In the genomic region with DNA sequence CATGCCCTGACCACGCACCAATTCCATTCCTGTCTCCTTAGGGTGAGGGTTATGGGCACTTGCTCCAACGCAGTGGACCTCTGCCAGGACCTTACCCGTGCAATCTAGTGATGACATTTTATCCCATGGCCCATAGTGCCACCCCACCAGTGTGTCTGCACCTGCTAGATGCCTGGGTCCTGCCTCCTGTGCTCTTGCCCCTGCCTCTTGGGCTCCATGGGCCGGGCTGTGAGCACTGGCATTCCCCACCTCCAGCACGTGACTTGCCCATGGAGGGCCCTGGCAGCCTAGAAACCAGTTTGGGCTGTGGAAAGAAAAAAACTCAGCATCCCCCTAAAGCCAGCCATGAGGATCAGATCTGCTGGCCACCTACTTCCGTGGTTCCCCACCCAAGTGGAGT, we compare ENCODE assay signal across 1 cellular context.
TF ChIP-seq lines count a peak whose summit lies in the region.

No MANE protein-coding gene starts in this region.

TF ChIP-seq in HepG2, 621 proteins besides CTCF, POLR2A, EP300 and RAD21 (continued from another document):
- TF ChIP-seq ZZZ3 (CRISPR knock-in tag; IDR thresholded peaks at IDR 0.05; ENCODE audit: borderline replicate concordance) (no peak), NRL (CRISPR knock-in tag; IDR thresholded peaks at IDR 0.05; ENCODE audit: borderline replicate concordance) (peak; percentile 73; the same call in 1 of the 2 replicates), PCBP2 (optimal IDR thresholded peaks at IDR 0.05; ENCODE audit: low read depth, low read length, poor library complexity, severe bottlenecking) (no peak), ZNF572 (CRISPR knock-in tag; IDR thresholded peaks at IDR 0.05) (0 out of 2 replicates have a peak, but pooled peaks have one; percentile 42), ZNF891 (CRISPR knock-in tag; IDR thresholded peaks at IDR 0.05) (peak; percentile 62; the same call in 1 of the 2 replicates), AKAP8 (CRISPR knock-in tag; IDR thresholded peaks at IDR 0.05) (no peak), ZNF598 (CRISPR knock-in tag; IDR thresholded peaks at IDR 0.05; ENCODE audit: borderline replicate concordance) (peak; percentile 34; the same call in 1 of the 2 replicates), FOXA3 (CRISPR knock-in tag; IDR thresholded peaks at IDR 0.05) (no peak), TGIF2 (CRISPR knock-in tag; IDR thresholded peaks at IDR 0.05) (no peak)
- TF ChIP-seq, protein P1, sequence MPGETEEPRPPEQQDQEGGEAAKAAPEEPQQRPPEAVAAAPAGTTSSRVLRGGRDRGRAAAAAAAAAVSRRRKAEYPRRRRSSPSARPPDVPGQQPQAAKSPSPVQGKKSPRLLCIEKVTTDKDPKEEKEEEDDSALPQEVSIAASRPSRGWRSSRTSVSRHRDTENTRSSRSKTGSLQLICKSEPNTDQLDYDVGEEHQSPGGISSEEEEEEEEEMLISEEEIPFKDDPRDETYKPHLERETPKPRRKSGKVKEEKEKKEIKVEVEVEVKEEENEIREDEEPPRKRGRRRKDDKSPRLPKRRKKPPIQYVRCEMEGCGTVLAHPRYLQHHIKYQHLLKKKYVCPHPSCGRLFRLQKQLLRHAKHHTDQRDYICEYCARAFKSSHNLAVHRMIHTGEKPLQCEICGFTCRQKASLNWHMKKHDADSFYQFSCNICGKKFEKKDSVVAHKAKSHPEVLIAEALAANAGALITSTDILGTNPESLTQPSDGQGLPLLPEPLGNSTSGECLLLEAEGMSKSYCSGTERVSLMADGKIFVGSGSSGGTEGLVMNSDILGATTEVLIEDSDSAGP (CRISPR knock-in tag; IDR thresholded peaks at IDR 0.05; ENCODE audit: borderline replicate concordance), result peak; percentile 37
- TF ChIP-seq, protein P2, sequence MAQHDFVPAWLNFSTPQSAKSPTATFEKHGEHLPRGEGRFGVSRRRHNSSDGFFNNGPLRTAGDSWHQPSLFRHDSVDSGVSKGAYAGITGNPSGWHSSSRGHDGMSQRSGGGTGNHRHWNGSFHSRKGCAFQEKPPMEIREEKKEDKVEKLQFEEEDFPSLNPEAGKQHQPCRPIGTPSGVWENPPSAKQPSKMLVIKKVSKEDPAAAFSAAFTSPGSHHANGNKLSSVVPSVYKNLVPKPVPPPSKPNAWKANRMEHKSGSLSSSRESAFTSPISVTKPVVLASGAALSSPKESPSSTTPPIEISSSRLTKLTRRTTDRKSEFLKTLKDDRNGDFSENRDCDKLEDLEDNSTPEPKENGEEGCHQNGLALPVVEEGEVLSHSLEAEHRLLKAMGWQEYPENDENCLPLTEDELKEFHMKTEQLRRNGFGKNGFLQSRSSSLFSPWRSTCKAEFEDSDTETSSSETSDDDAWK (CRISPR knock-in tag; IDR thresholded peaks at IDR 0.05), result no peak
- TF ChIP-seq, protein P3, sequence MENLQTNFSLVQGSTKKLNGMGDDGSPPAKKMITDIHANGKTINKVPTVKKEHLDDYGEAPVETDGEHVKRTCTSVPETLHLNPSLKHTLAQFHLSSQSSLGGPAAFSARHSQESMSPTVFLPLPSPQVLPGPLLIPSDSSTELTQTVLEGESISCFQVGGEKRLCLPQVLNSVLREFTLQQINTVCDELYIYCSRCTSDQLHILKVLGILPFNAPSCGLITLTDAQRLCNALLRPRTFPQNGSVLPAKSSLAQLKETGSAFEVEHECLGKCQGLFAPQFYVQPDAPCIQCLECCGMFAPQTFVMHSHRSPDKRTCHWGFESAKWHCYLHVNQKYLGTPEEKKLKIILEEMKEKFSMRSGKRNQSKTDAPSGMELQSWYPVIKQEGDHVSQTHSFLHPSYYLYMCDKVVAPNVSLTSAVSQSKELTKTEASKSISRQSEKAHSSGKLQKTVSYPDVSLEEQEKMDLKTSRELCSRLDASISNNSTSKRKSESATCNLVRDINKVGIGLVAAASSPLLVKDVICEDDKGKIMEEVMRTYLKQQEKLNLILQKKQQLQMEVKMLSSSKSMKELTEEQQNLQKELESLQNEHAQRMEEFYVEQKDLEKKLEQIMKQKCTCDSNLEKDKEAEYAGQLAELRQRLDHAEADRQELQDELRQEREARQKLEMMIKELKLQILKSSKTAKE (CRISPR knock-in tag; IDR thresholded peaks at IDR 0.05; ENCODE audit: borderline replicate concordance), result no peak
- TF ChIP-seq, protein P4, sequence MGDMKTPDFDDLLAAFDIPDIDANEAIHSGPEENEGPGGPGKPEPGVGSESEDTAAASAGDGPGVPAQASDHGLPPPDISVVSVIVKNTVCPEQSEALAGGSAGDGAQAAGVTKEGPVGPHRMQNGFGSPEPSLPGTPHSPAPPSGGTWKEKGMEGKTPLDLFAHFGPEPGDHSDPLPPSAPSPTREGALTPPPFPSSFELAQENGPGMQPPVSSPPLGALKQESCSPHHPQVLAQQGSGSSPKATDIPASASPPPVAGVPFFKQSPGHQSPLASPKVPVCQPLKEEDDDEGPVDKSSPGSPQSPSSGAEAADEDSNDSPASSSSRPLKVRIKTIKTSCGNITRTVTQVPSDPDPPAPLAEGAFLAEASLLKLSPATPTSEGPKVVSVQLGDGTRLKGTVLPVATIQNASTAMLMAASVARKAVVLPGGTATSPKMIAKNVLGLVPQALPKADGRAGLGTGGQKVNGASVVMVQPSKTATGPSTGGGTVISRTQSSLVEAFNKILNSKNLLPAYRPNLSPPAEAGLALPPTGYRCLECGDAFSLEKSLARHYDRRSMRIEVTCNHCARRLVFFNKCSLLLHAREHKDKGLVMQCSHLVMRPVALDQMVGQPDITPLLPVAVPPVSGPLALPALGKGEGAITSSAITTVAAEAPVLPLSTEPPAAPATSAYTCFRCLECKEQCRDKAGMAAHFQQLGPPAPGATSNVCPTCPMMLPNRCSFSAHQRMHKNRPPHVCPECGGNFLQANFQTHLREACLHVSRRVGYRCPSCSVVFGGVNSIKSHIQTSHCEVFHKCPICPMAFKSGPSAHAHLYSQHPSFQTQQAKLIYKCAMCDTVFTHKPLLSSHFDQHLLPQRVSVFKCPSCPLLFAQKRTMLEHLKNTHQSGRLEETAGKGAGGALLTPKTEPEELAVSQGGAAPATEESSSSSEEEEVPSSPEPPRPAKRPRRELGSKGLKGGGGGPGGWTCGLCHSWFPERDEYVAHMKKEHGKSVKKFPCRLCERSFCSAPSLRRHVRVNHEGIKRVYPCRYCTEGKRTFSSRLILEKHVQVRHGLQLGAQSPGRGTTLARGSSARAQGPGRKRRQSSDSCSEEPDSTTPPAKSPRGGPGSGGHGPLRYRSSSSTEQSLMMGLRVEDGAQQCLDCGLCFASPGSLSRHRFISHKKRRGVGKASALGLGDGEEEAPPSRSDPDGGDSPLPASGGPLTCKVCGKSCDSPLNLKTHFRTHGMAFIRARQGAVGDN (CRISPR knock-in tag; IDR thresholded peaks at IDR 0.05), result peak; percentile 79
